14 cellular contexts compared by ENCODE assay signal in genomic region chr6:108163267-108163643, GRCh38. TPM values are rescaled to one million over a fixed set of nuclear protein-coding genes. Genes with fewer than 3 reads are reported as not detected.
A peak's percentile ranks its signal among the peaks of the same experiment; 100 is the strongest.
DNase-seq lines count a peak whose midpoint lies in the region; ATAC-seq and TF ChIP-seq lines count a peak whose summit lies in the region.
"Had no signal": no experiment of that assay in that cellular context is flagged by ENCODE, and none has a peak within 500 bp of the region (broad histone marks: within the 10 kb centered on the region; RNA-seq: fewer than 3 reads in every experiment).

No MANE protein-coding gene starts in this region.

- intact Hi-C loops in cardiac septum (cut with DNase I), result no loop called here

- no peak overlapping the region for H2AFZ ChIP-seq in DND-41 (ENCODE audit: low read depth, low read length)
- no peak overlapping the region for H2AFZ ChIP-seq in OCI-LY1 (ENCODE audit: low read length)
- H2AFZ ChIP-seq: parathyroid adenoma had no signal

- H3K4me3 ChIP-seq in DND-41 (ENCODE audit: low read depth in 1 of 2, low read length in 2 of 2) (no peak overlapping the region), OCI-LY1 (ENCODE audit: low read depth, low read length, poor library complexity, severe bottlenecking) (no peak overlapping the region)

- no peaks in the 10 kb centered on the region for H3K79me2 ChIP-seq in DND-41 (ENCODE audit: insufficient read depth, low read length)
- H3K79me2 ChIP-seq in OCI-LY1 (ENCODE audit: insufficient read depth, low read length), result no peaks in the 10 kb centered on the region
- H3K79me2 ChIP-seq: parathyroid adenoma had no signal

- peaks cover 16% of the 10 kb centered on the region for H3K27me3 ChIP-seq in DND-41 (ENCODE audit: insufficient read depth, low read length, poor library complexity)
- peaks cover 6% of the 10 kb centered on the region; the same call in 1 of the 2 replicates for H3K27me3 ChIP-seq in OCI-LY1 (ENCODE audit: insufficient read depth, low read length)

- H3K36me3 ChIP-seq in DND-41 (ENCODE audit: insufficient read depth, low read length) (no peaks in the 10 kb centered on the region), OCI-LY1 (ENCODE audit: insufficient read depth, low read length) (no peaks in the 10 kb centered on the region)

- TF ChIP-seq CTCF in DND-41 (IDR thresholded peaks at IDR 0.05; ENCODE audit: borderline replicate concordance, extremely low read depth, low read length, poor library complexity, severe bottlenecking) (peak; percentile 44), OCI-LY1 (IDR thresholded peaks at IDR 0.05; ENCODE audit: low read length) (0 out of 2 replicates have a peak, but pooled peaks have one; percentile 16)

- H3F3A ChIP-seq in OCI-LY1 (ENCODE audit: insufficient read depth, low read length), result no peaks in the 10 kb centered on the region

- DNase-seq in 8988T, result peak; percentile 67
- no peak for DNase-seq in DND-41
- DNase-seq in erythroblast (lab: John Stamatoyannopoulos, UW), result peak; percentile 7 to 19
- no peak for DNase-seq in NCI-H2196 treated with DMSO at 0.1 percent for 48 hours (lab: John Stamatoyannopoulos, UW; ENCODE audit: unreplicated experiment)
- DNase-seq in cardiac septum (ENCODE audit: low spot score), result no peak
- DNase-seq: activated CD4-positive, alpha-beta memory T cell treated with anti-CD3 and anti-CD28 coated beads, Interleukin-2, amount 10 ng/mL, durations not matched to agents 7 days and 5 days; Calu3; effector CD4-positive, alpha-beta T cell; head of caudate nucleus; NCI-H524 treated with DMSO at 0.1 percent for 48 hours; stimulated activated naive CD4-positive, alpha-beta T cell treated with Interleukin-2 at 50 U/mL for 16 hours had no signal

- H3K4me2 ChIP-seq in DND-41 (ENCODE audit: insufficient read depth, low read length) (no peak overlapping the region), OCI-LY1 (ENCODE audit: low read length) (no peak overlapping the region)

- H3K4me1 ChIP-seq in DND-41 (ENCODE audit: insufficient read depth, low read length) (no peaks in the 10 kb centered on the region), OCI-LY1 (ENCODE audit: insufficient read depth, low read length, severe bottlenecking) (peaks cover 3% of the 10 kb centered on the region)
- H3K4me1 ChIP-seq: parathyroid adenoma had no signal

- TF ChIP-seq POLR2A in erythroblast (IDR thresholded peaks at IDR 0.05; ENCODE audit: low read length), result no peak

- H3K27ac ChIP-seq in DND-41 (ENCODE audit: low read length) (no peak overlapping the region), OCI-LY1 (ENCODE audit: low read depth, low read length, poor library complexity, severe bottlenecking) (no peak overlapping the region)
- H3K27ac ChIP-seq: parathyroid adenoma had no signal

- no peaks in the 10 kb centered on the region for H3K9me2 ChIP-seq in OCI-LY1 (ENCODE audit: low read depth, low read length)

- ATAC-seq in DND-41 (ENCODE audit: insufficient read depth, low read depth), result 0 out of 3 replicates have a peak, but pooled peaks have one; percentile 49
- ATAC-seq in HG03108 (IDR thresholded peaks at IDR 0.05; ENCODE audit: unreplicated experiment), result no peak

- H4K20me1 ChIP-seq in DND-41 (ENCODE audit: insufficient read depth, low read length) (no peaks in the 10 kb centered on the region), OCI-LY1 (ENCODE audit: insufficient read depth, low read length) (no peaks in the 10 kb centered on the region)

- H3K9ac ChIP-seq in DND-41 (ENCODE audit: low read depth, low read length) (no peak overlapping the region), OCI-LY1 (ENCODE audit: low read length) (no peak overlapping the region)
- H3K9ac ChIP-seq: parathyroid adenoma had no signal

- H3K9me3 ChIP-seq in DND-41 (ENCODE audit: insufficient read depth, low read length, severe bottlenecking) (no peaks in the 10 kb centered on the region), OCI-LY1 (ENCODE audit: low read length) (no peaks in the 10 kb centered on the region)

RNA-seq across cellular contexts. Expression of gene NR2E1, which starts 2.6 kb away (rescaled TPM):
- 0.08 TPM for total RNA-seq in cardiac septum
- total RNA-seq: activated CD4-positive, alpha-beta memory T cell treated with anti-CD3 and anti-CD28 coated beads, Interleukin-2, amount 10 ng/mL, durations not matched to agents 7 days and 5 days; Calu3 had no signal

Comparison
In these comparisons a context has a peak if more than half of its experiments do, and no peak if none do; other contexts are left out.
1. DNase-seq: peak in 8988T (single experiment) and erythroblast (2 of 2); none in DND-41 (single experiment), NCI-H2196 treated with DMSO at 0.1 percent for 48 hours (single experiment) and cardiac septum (single experiment).